Comparison of ENCODE assay signal across 8 cellular contexts in genomic region chr1:2195785-2196184, GRCh38. TPM values are rescaled to one million over a fixed set of nuclear protein-coding genes. Genes with fewer than 3 reads are reported as not detected.
DNase-seq lines count a peak whose midpoint lies in the region; ATAC-seq and TF ChIP-seq lines count a peak whose summit lies in the region.
"Had no signal": no experiment of that assay in that cellular context is flagged by ENCODE, and none has a peak within 500 bp of the region (broad histone marks: within the 10 kb centered on the region; RNA-seq: fewer than 3 reads in every experiment).

No MANE protein-coding gene starts in this region.

- TF ChIP-seq POLR2A in right lobe of liver (IDR thresholded peaks at IDR 0.05), result no peak

- WGBS in HUES64, result 87% methylated on average over 11 of the region's 11 CpGs
- 60% methylated on average over 1 of the region's 11 CpGs for WGBS in right lobe of liver (ENCODE audit: insufficient coverage, low coverage, low lambda C conversion rate, missing lambda C conversion rate)

- H3K4me1 ChIP-seq in HUES64 (ENCODE audit: insufficient read depth, low read length), result peaks cover 3% of the 10 kb centered on the region; the same call in 1 of the 2 replicates
- H3K4me1 ChIP-seq in right lobe of liver, result peaks cover 0 to 20% (median 9%) of the 10 kb centered on the region in 4 donors

- H3K9me3 Mint-ChIP-seq in activated CD8-positive, alpha-beta T cell treated with anti-CD3 and anti-CD28 coated beads for 36 hours, result no peaks in the 10 kb centered on the region

- H3K4me3 ChIP-seq in HUES64 (ENCODE audit: low read length) (no peak overlapping the region), right lobe of liver (no peak overlapping the region), MG63 (no peak overlapping the region)

- no peaks in the 10 kb centered on the region for H3K27me3 ChIP-seq in HUES64 (ENCODE audit: insufficient read depth, low read length)
- no peaks in the 10 kb centered on the region for H3K27me3 ChIP-seq in right lobe of liver
- no peaks in the 10 kb centered on the region for H3K27me3 ChIP-seq in MG63

- in situ Hi-C loops in ACHN (cut with HindIII; ENCODE audit: low pct_ligation_motif_present, low pct_unique_long_range_greater_than_20kb, low sequenced_read_pairs), result no loop called here

- intact Hi-C loops in activated CD8-positive, alpha-beta T cell treated with anti-CD3 and anti-CD28 coated beads for 36 hours (cut with micrococcal nuclease), result loop anchor here (5.0 kb wide), 1 partner anchor 187 kb away; no protein-coding TSS in a partner anchor
- intact Hi-C loops in right lobe of liver (cut with DNase I), result loop anchor here (2.0 to 5.0 kb wide), 4 partner anchors 37 to 187 kb away; no protein-coding TSS in a partner anchor

- H3K9ac ChIP-seq in HUES64 (ENCODE audit: low read depth, low read length), result 0 out of 2 replicates have a peak overlapping the region, but pooled peaks have one; percentile 22

- peak overlapping the region; percentile 96 for H3K27ac Mint-ChIP-seq in activated CD8-positive, alpha-beta T cell treated with anti-CD3 and anti-CD28 coated beads for 36 hours

- H3K27ac ChIP-seq in HUES64 (ENCODE audit: low read depth, low read length) (no peak overlapping the region), right lobe of liver (peak overlapping the region; percentile 72 to 89 (median 82)), temporal lobe (ENCODE audit: low read depth, low read length) (peak overlapping the region; percentile 47)

- H3K36me3 ChIP-seq in HUES64 (ENCODE audit: insufficient read depth, low read length) (0 out of 2 replicates have a peak, but pooled peaks cover 8% of the 10 kb centered on the region), right lobe of liver (no peaks in the 10 kb centered on the region), MG63 (peaks cover 5% of the 10 kb centered on the region)

- ATAC-seq in activated CD8-positive, alpha-beta T cell treated with anti-CD3 and anti-CD28 coated beads for 36 hours, result no peak
- ATAC-seq in right lobe of liver, result no peak

- CTCF ChIA-PET in activated CD8-positive, alpha-beta T cell treated with anti-CD3 and anti-CD28 coated beads for 36 hours (lab: Charles Lee), result interaction anchor here (0.9 to 12.9 kb wide), 17 partner anchors 21 to 329 kb away, joined by 3 to 239 read pairs (median 8); partner anchors contain the start of genes MORN1 and RER1

- POLR2A ChIA-PET in activated CD8-positive, alpha-beta T cell treated with anti-CD3 and anti-CD28 coated beads for 36 hours (lab: Charles Lee), result interaction anchor here (0.9 to 3.8 kb wide), 5 partner anchors 33 to 186 kb away, joined by 3 to 19 read pairs (median 6); partner anchors contain the start of gene SKI

- no peak overlapping the region for H3K4me3 Mint-ChIP-seq in activated CD8-positive, alpha-beta T cell treated with anti-CD3 and anti-CD28 coated beads for 36 hours

- no peak for TF ChIP-seq CTCF in activated CD8-positive, alpha-beta T cell treated with anti-CD3 and anti-CD28 coated beads for 36 hours (IDR thresholded peaks at IDR 0.05)
- TF ChIP-seq CTCF in right lobe of liver (IDR thresholded peaks at IDR 0.05), result no peak

- peaks cover 3% of the 10 kb centered on the region for H3K36me3 Mint-ChIP-seq in activated CD8-positive, alpha-beta T cell treated with anti-CD3 and anti-CD28 coated beads for 36 hours (ENCODE audit: low read depth)

- no peaks in the 10 kb centered on the region for H3K27me3 Mint-ChIP-seq in activated CD8-positive, alpha-beta T cell treated with anti-CD3 and anti-CD28 coated beads for 36 hours
- H3K27me3 Mint-ChIP-seq: activated CD8-positive, alpha-beta memory T cell treated with anti-CD3 and anti-CD28 coated beads, Interleukin-2, amount 10 ng/mL, durations not matched to agents 7 days and 5 days had no signal

- DNase-seq in activated CD8-positive, alpha-beta T cell treated with anti-CD3 and anti-CD28 coated beads for 36 hours, result no peak
- DNase-seq in right lobe of liver (no peak), NCI-H2081 (lab: John Stamatoyannopoulos, UW) (no peak), MG63 (no peak), ACHN (no peak)

- H3K9me3 ChIP-seq in HUES64 (ENCODE audit: insufficient read depth, low read depth, low read length) (no peaks in the 10 kb centered on the region), right lobe of liver (no peaks in the 10 kb centered on the region), MG63 (no peaks in the 10 kb centered on the region)

- peaks cover 33% of the 10 kb centered on the region for H3K4me1 Mint-ChIP-seq in activated CD8-positive, alpha-beta T cell treated with anti-CD3 and anti-CD28 coated beads for 36 hours (ENCODE audit: low read depth)

RNA-seq across cellular contexts. Expression of gene FAAP20, which starts 1.2 kb away (rescaled TPM):
- polyA plus RNA-seq in HUES64 (2013, experiment 1 of 2), result 76.8 TPM
- polyA plus RNA-seq in HUES64 (2013, experiment 2 of 2), result 80.1 TPM
- total RNA-seq in activated CD8-positive, alpha-beta T cell treated with anti-CD3 and anti-CD28 coated beads for 36 hours, result 10 to 100 TPM; 64.7 to 71.7 TPM
- total RNA-seq in right lobe of liver (10 to 100 TPM; 18.9 to 26.0 (median 24.4) TPM), temporal lobe (24.6 TPM)
- 30.4 and 75.0 TPM in 2 replicates for total RNA-seq in MG63 (2014; rRNA removed; shearing (Covaris generic); ENCODE audit: low replicate concordance)

RNA-seq across cellular contexts. Expression of gene SKI, which starts 32.3 kb away (rescaled TPM):
- 33.1 TPM for polyA plus RNA-seq in HUES64 (2013, experiment 1 of 2)
- 32.7 TPM for polyA plus RNA-seq in HUES64 (2013, experiment 2 of 2)
- 10 to 100 TPM; 27.5 to 28.3 TPM for total RNA-seq in activated CD8-positive, alpha-beta T cell treated with anti-CD3 and anti-CD28 coated beads for 36 hours
- 10 to 100 TPM; 23.7 to 84.8 (median 31.4) TPM for total RNA-seq in right lobe of liver
- 26.1 TPM for total RNA-seq in temporal lobe
- total RNA-seq in MG63 (2014; rRNA removed; shearing (Covaris generic); ENCODE audit: low replicate concordance), result 7.7 and 9.2 TPM in 2 replicates
